ENCODE assay signal across 17 cellular contexts in genomic region chr2:176518823-176519222, GRCh38.
DNase-seq lines count a peak whose midpoint lies in the region; ATAC-seq, FAIRE-seq and TF ChIP-seq lines count a peak whose summit lies in the region.
"Had no signal": no experiment of that assay in that cellular context is flagged by ENCODE, and none has a peak within 500 bp of the region (broad histone marks: within the 10 kb centered on the region; RNA-seq: fewer than 3 reads in every experiment).

No MANE protein-coding gene starts in this region.

- H3K9me3 Mint-ChIP-seq in HFFc6 = no peaks in the 10 kb centered on the region
- H3K9me3 Mint-ChIP-seq in endodermal cell = no peaks in the 10 kb centered on the region
- H3K9me3 Mint-ChIP-seq: activated CD4-positive, alpha-beta T cell treated with anti-CD3 and anti-CD28 coated beads, Interleukin-2, amount 10 ng/mL, durations not matched to agents 24 days and 14 days had no signal

- no peak for FAIRE-seq in A549 (lab: Jason Lieb, UNC)

- no peak overlapping the region for H3K27ac Mint-ChIP-seq in HFFc6
- H3K27ac Mint-ChIP-seq in endodermal cell = no peak overlapping the region
- H3K27ac Mint-ChIP-seq: activated CD4-positive, alpha-beta T cell treated with anti-CD3 and anti-CD28 coated beads, Interleukin-2, amount 10 ng/mL, durations not matched to agents 24 days and 14 days; mesothelial cell of epicardium had no signal

- no peak for TF ChIP-seq CTCF in A549 (IDR thresholded peaks at IDR 0.05)
- TF ChIP-seq CTCF in HFFc6 (IDR thresholded peaks at IDR 0.05) = no peak
- TF ChIP-seq CTCF in endodermal cell (conservative IDR thresholded peaks at IDR 0.05) = no peak

- peaks cover 39% of the 10 kb centered on the region for H3K27me3 ChIP-seq in endodermal cell (ENCODE audit: control insufficient read depth, insufficient read depth, low read length, poor library complexity, severe bottlenecking)
- H3K27me3 ChIP-seq: esophagus muscularis mucosa had no signal

- H3K4me3 Mint-ChIP-seq in HFFc6 (no peak overlapping the region), endodermal cell (no peak overlapping the region)
- H3K4me3 Mint-ChIP-seq: activated CD4-positive, alpha-beta T cell treated with anti-CD3 and anti-CD28 coated beads, Interleukin-2, amount 10 ng/mL, durations not matched to agents 24 days and 14 days; mesothelial cell of epicardium had no signal

- no peak overlapping the region for H3K4me3 ChIP-seq in A549
- H3K4me3 ChIP-seq in endodermal cell (ENCODE audit: low read length) = no peak overlapping the region
- H3K4me3 ChIP-seq: esophagus muscularis mucosa had no signal

- H3K9me3 ChIP-seq in A549 (no peaks in the 10 kb centered on the region), endodermal cell (ENCODE audit: control insufficient read depth, low read length) (no peaks in the 10 kb centered on the region)
- H3K9me3 ChIP-seq: esophagus muscularis mucosa had no signal

- WGBS in A549 (ENCODE audit: missing lambda C conversion rate) = 34% methylated on average over 3 of the region's 4 CpGs
- WGBS in endodermal cell (ENCODE audit: insufficient coverage in 1 of 2, insufficient read length in 1 of 2), 2 experiments = 48 to 68% methylated on average over 3 to 4 of the region's 4 CpGs

- POLR2A ChIA-PET in A549 (lab: Yijun Ruan, JAX) (no interaction called here), HEK293T (lab: Yijun Ruan, JAX) (no interaction called here)

- DNase-seq in A549 (ENCODE audit: low read depth in 1 of 2, low spot score in 1 of 2) (peak in 1 of 2 experiments; percentile 2), HFFc6 (peak; percentile 17), endodermal cell (peak; percentile 70), left colon (no peak), NCI-H2171 treated with DMSO at 0.1 percent for 48 hours (lab: John Stamatoyannopoulos, UW) (no peak), occipital lobe (lab: John Stamatoyannopoulos, UW) (no peak), HEK293T (ENCODE audit: extremely low spot score) (no peak)
- DNase-seq: activated CD4-positive, alpha-beta T cell treated with anti-CD3 and anti-CD28 coated beads, Interleukin-2, amount 10 ng/mL, durations not matched to agents 24 days and 14 days; HCEC 1CT; KG1; NCI-H1436; NCI-H446; nucleus accumbens; stimulated activated CD4-positive, alpha-beta T cell treated with anti-CD3 and anti-CD28 coated beads, Interleukin-12 subunit alpha, Interleukin-12 subunit beta, amount 100 ng/mL, for 4 hours had no signal

- no peak for TF ChIP-seq POLR2A in A549 (IDR thresholded peaks at IDR 0.05; ENCODE audit: low read length)

- no peak overlapping the region for H3K9ac ChIP-seq in endodermal cell (ENCODE audit: extremely low read depth, low read length, poor library complexity, severe bottlenecking)

- intact Hi-C loops in left colon (cut with DNase I, micrococcal nuclease) = no loop called here

- TF ChIP-seq EP300 in A549 (IDR thresholded peaks at IDR 0.05) = no peak

- peaks cover 7% of the 10 kb centered on the region for H3K27me3 Mint-ChIP-seq in HFFc6 (ENCODE audit: insufficient read depth)
- peaks cover 69% of the 10 kb centered on the region for H3K27me3 Mint-ChIP-seq in endodermal cell (ENCODE audit: insufficient read depth)

- H3K36me3 ChIP-seq in endodermal cell (ENCODE audit: control insufficient read depth, insufficient read depth, low read length) = no peaks in the 10 kb centered on the region
- H3K36me3 ChIP-seq: esophagus muscularis mucosa had no signal

- no peak for TF ChIP-seq RAD21 in A549 (conservative IDR thresholded peaks at IDR 0.05 in 1 of 2, IDR thresholded peaks at IDR 0.05 in 1 of 2)

- no peaks in the 10 kb centered on the region for H3K36me3 Mint-ChIP-seq in HFFc6 (ENCODE audit: low read depth)
- H3K36me3 Mint-ChIP-seq in endodermal cell (ENCODE audit: low read depth) = no peaks in the 10 kb centered on the region
- H3K36me3 Mint-ChIP-seq: mesothelial cell of epicardium had no signal

- no peak overlapping the region for H3K4me2 ChIP-seq in A549

- ATAC-seq in A549 (peak; percentile 34 to 38; a peak in 3 of 6 replicates), left colon (peak; percentile 49), GM21528 (IDR thresholded peaks at IDR 0.05; ENCODE audit: low FRiP score, unreplicated experiment) (no peak)

- H3K4me1 ChIP-seq in A549 (no peaks in the 10 kb centered on the region), endodermal cell (ENCODE audit: control insufficient read depth, insufficient read depth, low read length) (no peaks in the 10 kb centered on the region)

- CTCF ChIA-PET in A549 (lab: Yijun Ruan, JAX) (no interaction called here), HEK293T (lab: Yijun Ruan, JAX) (interaction anchor here (0.6 kb wide), 1 partner anchor 168 kb away, joined by 3 read pairs; no protein-coding TSS in a partner anchor)

- peaks cover 16% of the 10 kb centered on the region; the same call in 1 of the 2 replicates for H3K4me1 Mint-ChIP-seq in HFFc6 (ENCODE audit: low read depth)
- peaks cover 5% of the 10 kb centered on the region for H3K4me1 Mint-ChIP-seq in endodermal cell

- no peak overlapping the region for H3K27ac ChIP-seq in A549
- no peak overlapping the region for H3K27ac ChIP-seq in endodermal cell (ENCODE audit: low read depth, low read length)
- H3K27ac ChIP-seq: esophagus muscularis mucosa had no signal

TF ChIP-seq in A549, 52 proteins besides CTCF, POLR2A, EP300 and RAD21:
- TF ChIP-seq CBX2 (IDR thresholded peaks at IDR 0.05; ENCODE audit: borderline replicate concordance, low read depth) (no peak), FOXS1 (CRISPR knock-in tag; IDR thresholded peaks at IDR 0.05) (no peak), PHF8 (IDR thresholded peaks at IDR 0.05; ENCODE audit: borderline replicate concordance, low read depth) (no peak), RCOR1 (IDR thresholded peaks at IDR 0.05; ENCODE audit: low read depth, low read length) (no peak), NFE2L2 (conservative IDR thresholded peaks at IDR 0.05; ENCODE audit: low read length) (no peak), EHF (CRISPR knock-in tag; IDR thresholded peaks at IDR 0.05) (no peak), KDM5A (IDR thresholded peaks at IDR 0.05) (no peak), TFCP2L1 (CRISPR knock-in tag; IDR thresholded peaks at IDR 0.05) (no peak), CHD4 (IDR thresholded peaks at IDR 0.05; ENCODE audit: borderline replicate concordance) (no peak), FOSL2 (IDR thresholded peaks at IDR 0.05) (no peak), FOSL2 (CRISPR knock-in tag; IDR thresholded peaks at IDR 0.05) (no peak)

TF ChIP-seq in HEK293T, 16 proteins besides CTCF, POLR2A, EP300 and RAD21:
- no peak for TF ChIP-seq BHLHE40 (IDR thresholded peaks at IDR 0.05; ENCODE audit: borderline replicate concordance)
- no peak for TF ChIP-seq SP1 (IDR thresholded peaks at IDR 0.05)
- TF ChIP-seq FOXK2 (IDR thresholded peaks at IDR 0.05) = no peak
- no peak for TF ChIP-seq ELF4 (IDR thresholded peaks at IDR 0.05)
- TF ChIP-seq TARDBP (IDR thresholded peaks at IDR 0.05) = no peak
- TF ChIP-seq LEF1 (IDR thresholded peaks at IDR 0.05; ENCODE audit: borderline replicate concordance) = no peak
- TF ChIP-seq ZNF384 (IDR thresholded peaks at IDR 0.05) = no peak
- TF ChIP-seq HDGF (IDR thresholded peaks at IDR 0.05; ENCODE audit: borderline replicate concordance) = no peak
- no peak for TF ChIP-seq SUZ12 (IDR thresholded peaks at IDR 0.05)
- no peak for TF ChIP-seq PKNOX1 (IDR thresholded peaks at IDR 0.05)
- no peak for TF ChIP-seq L3MBTL2 (conservative IDR thresholded peaks at IDR 0.05)
TF ChIP-seq in HEK293T: peak in this region for 0.

Comparison
In these comparisons a context has a peak if more than half of its experiments do, and no peak if none do; other contexts are left out.
1. DNase-seq: peak in HFFc6 (single experiment) and endodermal cell (single experiment); none in left colon (0 of 2), NCI-H2171 treated with DMSO at 0.1 percent for 48 hours (single experiment), occipital lobe (single experiment) and HEK293T (single experiment).